ENCODE assay signal across 10 cellular contexts in genomic region chr12:107400686-107401447, GRCh38.
DNase-seq lines count a peak whose midpoint lies in the region; ATAC-seq and TF ChIP-seq lines count a peak whose summit lies in the region.
"Had no signal": no experiment of that assay in that cellular context is flagged by ENCODE, and none has a peak within 500 bp of the region (broad histone marks: within the 10 kb centered on the region; RNA-seq: fewer than 3 reads in every experiment).

No MANE protein-coding gene starts in this region.

- intact Hi-C loops in right cardiac atrium (cut with DNase I), result loop anchor here in 3 of 4 donors (10.0 kb wide), 2 partner anchors 204 to 266 kb away; no protein-coding TSS in a partner anchor
- intact Hi-C loops in left ventricle myocardium inferior (cut with micrococcal nuclease), result no loop called here
- intact Hi-C loops in tibial artery (cut with DNase I; ENCODE audit: low total_unique reads), result no loop called here

- no peak for TF ChIP-seq CTCF in left ventricle myocardium inferior (IDR thresholded peaks at IDR 0.05; ENCODE audit: borderline replicate concordance)
- no peak for TF ChIP-seq CTCF in epithelial cell of esophagus (IDR thresholded peaks at IDR 0.05; ENCODE audit: insufficient read depth, low read depth, low read length, missing control alignments)
- no peak for TF ChIP-seq CTCF in tibial artery (IDR thresholded peaks at IDR 0.05)

- H3K4me1 ChIP-seq in right cardiac atrium (ENCODE audit: control insufficient read depth, insufficient read depth, low read length) (no peaks in the 10 kb centered on the region), left ventricle myocardium inferior (peaks cover 9% of the 10 kb centered on the region), tibial artery (no peaks in the 10 kb centered on the region)

- H3K9me3 ChIP-seq in right cardiac atrium (ENCODE audit: control insufficient read depth, low read length) (no peaks in the 10 kb centered on the region), left ventricle myocardium inferior (replicated peaks) (no peaks in the 10 kb centered on the region), tibial artery (no peaks in the 10 kb centered on the region)
- H3K9me3 ChIP-seq: thoracic aorta had no signal

- DNase-seq in right cardiac atrium, result peak in 2 of 3 donors; percentile 42 to 62
- DNase-seq in left ventricle myocardium inferior, result no peak
- peak; percentile 97 for DNase-seq in NCI-H69 (lab: John Stamatoyannopoulos, UW)
- peak; percentile 54 for DNase-seq in epithelial cell of esophagus (ENCODE audit: low read depth)
- peak; percentile 64 to 67 for DNase-seq in tibial artery
- DNase-seq in occipital lobe (lab: John Stamatoyannopoulos, UW), result no peak
- no peak for DNase-seq in activated T-cell treated with anti-CD3 and anti-CD28 coated beads, Interleukin-2, amount 50 U/mL, for 1 hour
- DNase-seq: amniotic stem cell had no signal

- WGBS in right cardiac atrium, result 68% methylated on average over 14 of the region's 14 CpGs

- no peaks in the 10 kb centered on the region for H3K27me3 ChIP-seq in right cardiac atrium (ENCODE audit: control insufficient read depth, insufficient read depth)
- H3K27me3 ChIP-seq in left ventricle myocardium inferior (ENCODE audit: low read depth), result no peaks in the 10 kb centered on the region
- H3K27me3 ChIP-seq in tibial artery, result peaks cover 0 to 19% of the 10 kb centered on the region in 2 donors

- H3K27ac ChIP-seq in right cardiac atrium (ENCODE audit: low read length) (no peak overlapping the region), left ventricle myocardium inferior (replicated peaks) (no peak overlapping the region), tibial artery (no peak overlapping the region)
- H3K27ac ChIP-seq: thoracic aorta had no signal

- H3K4me3 ChIP-seq in right cardiac atrium (ENCODE audit: low read length), result no peak overlapping the region
- no peak overlapping the region for H3K4me3 ChIP-seq in left ventricle myocardium inferior
- H3K4me3 ChIP-seq in epithelial cell of esophagus (ENCODE audit: low read length), result no peak overlapping the region
- H3K4me3 ChIP-seq in tibial artery, result no peak overlapping the region
- H3K4me3 ChIP-seq: thoracic aorta had no signal

- H3K36me3 ChIP-seq in left ventricle myocardium inferior (no peaks in the 10 kb centered on the region), tibial artery (no peaks in the 10 kb centered on the region)
- H3K36me3 ChIP-seq: thoracic aorta had no signal

- ATAC-seq in right cardiac atrium, result peak in 1 of 2 donors; percentile 62
- no peak for ATAC-seq in GM19351 (IDR thresholded peaks at IDR 0.05; ENCODE audit: unreplicated experiment)

Comparison
In these comparisons a context has a peak if more than half of its experiments do, and no peak if none do; other contexts are left out.
1. DNase-seq: peak in right cardiac atrium (2 of 3), NCI-H69 (single experiment), epithelial cell of esophagus (single experiment) and tibial artery (2 of 2); none in left ventricle myocardium inferior (single experiment), occipital lobe (single experiment) and activated T-cell treated with anti-CD3 and anti-CD28 coated beads, Interleukin-2, amount 50 U/mL, for 1 hour (single experiment).
2. intact Hi-C loops: an anchor here in right cardiac atrium (10.0 kb wide); none called in left ventricle myocardium inferior and tibial artery.